ENCODE assay signal across 13 cellular contexts in genomic region chr11:65119670-65119995, GRCh38. TPM values are rescaled to one million over a fixed set of nuclear protein-coding genes. Genes with fewer than 3 reads are reported as not detected.
DNase-seq lines count a peak whose midpoint lies in the region; ATAC-seq and TF ChIP-seq lines count a peak whose summit lies in the region.
"Had no signal": no experiment of that assay in that cellular context is flagged by ENCODE, and none has a peak within 500 bp of the region (broad histone marks: within the 10 kb centered on the region; RNA-seq: fewer than 3 reads in every experiment).

No MANE protein-coding gene starts in this region.

- TF ChIP-seq POLR2A in HCT116 (IDR thresholded peaks at IDR 0.05; ENCODE audit: borderline replicate concordance, extremely low read depth, insufficient read depth, insufficient read length), result no peak

- intact Hi-C loops in CD14-positive monocyte (cut with micrococcal nuclease) (no loop called here), HCT116 (cut with micrococcal nuclease) (loop anchor here (5.0 to 10.0 kb wide), 3 partner anchors 107 to 332 kb away; partner anchors contain the start of genes ARL2 and ATG2A)

- H3K27me3 Mint-ChIP-seq in CD14-positive monocyte (ENCODE audit: low read depth in 3 of 3) (peaks cover 0 to 2% (median 0%) of the 10 kb centered on the region in 3 donors), naive B cell (no peaks in the 10 kb centered on the region)
- H3K27me3 Mint-ChIP-seq in activated T-helper 17 cell treated with anti-CD3 and anti-CD28 coated beads, Interleukin-2, amount 50 U/mL, for 72 hours, result no peaks in the 10 kb centered on the region

- H3K27ac ChIP-seq in HCT116 (ENCODE audit: low read depth, low read length), result no peak overlapping the region
- H3K27ac ChIP-seq: thoracic aorta had no signal

- RAD21 ChIA-PET in HCT116 (lab: Charles Lee; ENCODE audit: low non-redundant PET in 1 of 2, low total read pairs in 2 of 2, uncharacterized antibody in 2 of 2, unreplicated experiment in 2 of 2), result no interaction called here

- no peaks in the 10 kb centered on the region for H3K9me3 ChIP-seq in HCT116 (ENCODE audit: control insufficient read depth in 1 of 2, insufficient read depth in 1 of 2, low read depth in 1 of 2, low read length in 2 of 2)
- H3K9me3 ChIP-seq: breast epithelium, thoracic aorta had no signal

- H3K36me3 ChIP-seq in HCT116 (ENCODE audit: control insufficient read depth in 1 of 2, insufficient read depth in 2 of 2, low read length in 2 of 2), result peaks cover 14 to 50% of the 10 kb centered on the region in 2 experiments
- H3K36me3 ChIP-seq: breast epithelium had no signal

- POLR2A ChIA-PET in HCT116 (lab: Charles Lee), result no interaction called here

- H3K27ac Mint-ChIP-seq in CD14-positive monocyte (peak overlapping the region in 6 of 7 donors; percentile 10 to 100 (median 77)), naive B cell (peak overlapping the region in 5 of 6 donors; percentile 42 to 100 (median 88))
- H3K27ac Mint-ChIP-seq in activated T-helper 17 cell treated with anti-CD3 and anti-CD28 coated beads, Interleukin-2, amount 50 U/mL, for 72 hours, result no peak overlapping the region
- H3K27ac Mint-ChIP-seq: CD8-positive, alpha-beta T cell had no signal

- no TSS peak for BruUV-seq in HCT116 (replicated peaks; lab: Mats Ljungman, UMichigan)

- H4K20me1 ChIP-seq in HCT116 (ENCODE audit: insufficient read depth), result no peaks in the 10 kb centered on the region; the same call in 1 of the 2 replicates

- no peaks in the 10 kb centered on the region for H3K27me3 ChIP-seq in HCT116 (ENCODE audit: insufficient read depth, low read length)
- H3K27me3 ChIP-seq: breast epithelium had no signal

- H2AFZ ChIP-seq in HCT116 (ENCODE audit: low read depth, low read length, poor library complexity, severe bottlenecking), result no peak overlapping the region

- ATAC-seq in HCT116, result no peak
- ATAC-seq in activated T-helper 17 cell treated with anti-CD3 and anti-CD28 coated beads, Interleukin-2, amount 50 U/mL, for 72 hours (replicated peaks), result no peak
- ATAC-seq in naive B cell (ENCODE audit: low read depth in 2 of 2), result no peak
- no peak for ATAC-seq in left lobe of liver
- ATAC-seq: CD8-positive, alpha-beta T cell had no signal

- H3K9ac ChIP-seq in HCT116 (ENCODE audit: low read length), result peak overlapping the region; percentile 93; the same call in 1 of the 2 replicates

- H3K4me1 ChIP-seq in HCT116 (ENCODE audit: control insufficient read depth in 1 of 2, insufficient read depth in 2 of 2, low read length in 2 of 2), result peaks cover 16 to 37% of the 10 kb centered on the region in 2 experiments; a peak in 3 of 4 replicates

- CTCF ChIA-PET in HCT116 (lab: Charles Lee), result interaction anchor here (0.6 kb wide), 1 partner anchor 58 kb away, joined by 3 read pairs; no protein-coding TSS in a partner anchor

- H3K9me3 Mint-ChIP-seq in CD14-positive monocyte, result peaks cover 0 to 2% (median 0%) of the 10 kb centered on the region in 7 donors
- H3K9me3 Mint-ChIP-seq in activated T-helper 17 cell treated with anti-CD3 and anti-CD28 coated beads, Interleukin-2, amount 50 U/mL, for 72 hours, result no peaks in the 10 kb centered on the region
- no peaks in the 10 kb centered on the region for H3K9me3 Mint-ChIP-seq in naive B cell
- H3K9me3 Mint-ChIP-seq: CD8-positive, alpha-beta T cell had no signal

- no peak overlapping the region for H3K4me2 ChIP-seq in HCT116 (ENCODE audit: low read length)

- H3K9me2 ChIP-seq in HCT116 (ENCODE audit: insufficient read depth), result no peaks in the 10 kb centered on the region

- H3K4me3 Mint-ChIP-seq in CD14-positive monocyte, result no peak overlapping the region
- H3K4me3 Mint-ChIP-seq in activated T-helper 17 cell treated with anti-CD3 and anti-CD28 coated beads, Interleukin-2, amount 50 U/mL, for 72 hours, result peak overlapping the region; percentile 99
- H3K4me3 Mint-ChIP-seq in naive B cell, result peak overlapping the region in 4 of 8 donors; percentile 51 to 100 (median 78)

- no peak for DNase-seq in CD14-positive monocyte (ENCODE audit: low spot score)
- no peak for DNase-seq in HCT116 (ENCODE audit: low read depth, low spot score)
- no peak for DNase-seq in naive B cell
- no peak for DNase-seq in GOT3 (lab: John Stamatoyannopoulos, UW)
- no peak for DNase-seq in left lobe of liver (ENCODE audit: low spot score)
- DNase-seq in inferior parietal cortex (ENCODE audit: extremely low spot score), result no peak
- no peak for DNase-seq in SIG-M5 (lab: John Stamatoyannopoulos, UW)
- DNase-seq: CD8-positive, alpha-beta T cell; effector CD8-positive, alpha-beta T cell; NCI-H1092 treated with DMSO at 0.1 percent for 48 hours had no signal

- TF ChIP-seq CTCF in CD14-positive monocyte (IDR thresholded peaks at IDR 0.05) (no peak), HCT116 (IDR thresholded peaks at IDR 0.05 in 2 of 3, conservative IDR thresholded peaks at IDR 0.05 in 1 of 3; ENCODE audit: borderline replicate concordance in 1 of 3, insufficient read depth in 1 of 3, low read depth in 2 of 3, low read length in 2 of 3) (no peak)

- no peak overlapping the region for H3K4me3 ChIP-seq in HCT116 (replicated peaks in 1 of 2; ENCODE audit: low read depth in 1 of 2, low read length in 2 of 2)
- H3K4me3 ChIP-seq: breast epithelium, thoracic aorta had no signal

- no peak for TF ChIP-seq RAD21 in HCT116 (IDR thresholded peaks at IDR 0.05; ENCODE audit: low read depth)

- H3K36me3 Mint-ChIP-seq in CD14-positive monocyte, result peaks cover 43 to 56% of the 10 kb centered on the region in 2 donors
- peaks cover 67% of the 10 kb centered on the region for H3K36me3 Mint-ChIP-seq in activated T-helper 17 cell treated with anti-CD3 and anti-CD28 coated beads, Interleukin-2, amount 50 U/mL, for 72 hours (ENCODE audit: low read depth)
- H3K36me3 Mint-ChIP-seq in naive B cell, result peaks cover 11 to 19% of the 10 kb centered on the region in 2 donors

- H3K79me2 ChIP-seq in HCT116 (ENCODE audit: insufficient read depth, low read length), result peaks cover 74% of the 10 kb centered on the region

- H3K4me1 Mint-ChIP-seq in CD14-positive monocyte, result peaks cover 28% of the 10 kb centered on the region
- H3K4me1 Mint-ChIP-seq in activated T-helper 17 cell treated with anti-CD3 and anti-CD28 coated beads, Interleukin-2, amount 50 U/mL, for 72 hours, result peaks cover 23% of the 10 kb centered on the region
- peaks cover 32 to 82% (median 57%) of the 10 kb centered on the region in 3 donors for H3K4me1 Mint-ChIP-seq in naive B cell

TF ChIP-seq in HCT116, 20 proteins besides CTCF, POLR2A, EP300 and RAD21 (continues in another document):
- TF ChIP-seq ZNF274 (IDR thresholded peaks at IDR 0.05; ENCODE audit: low read depth, low read length) (no peak), ZFX (IDR thresholded peaks at IDR 0.05) (no peak), ATF3 (IDR thresholded peaks at IDR 0.05) (no peak)

RNA-seq across cellular contexts. Expression of gene ZNHIT2, which starts 2.1 kb away (rescaled TPM):
- 1 to 10 TPM; 5.8 to 9.4 TPM for polyA plus RNA-seq in CD14-positive monocyte
- 18.8 TPM for total RNA-seq in HCT116 (2021; ENCODE audit: unreplicated experiment)
- polyA plus RNA-seq in HCT116 (2012), result 9.6 and 13.4 TPM in 2 replicates
- total RNA-seq in activated T-helper 17 cell treated with anti-CD3 and anti-CD28 coated beads, Interleukin-2, amount 50 U/mL, for 72 hours, result 10 to 100 TPM in 1 of 2 donors, 1 to 10 TPM in 1; 6.3 to 10.0 TPM
- polyA plus RNA-seq in naive B cell (ENCODE audit: low read depth in 6 of 6), result 10 to 100 TPM in 4 of 6 donors, 1 to 10 TPM in 2; 6.3 to 16.5 (median 14.1) TPM
- total RNA-seq in left lobe of liver, result 8.8 TPM

RNA-seq across cellular contexts. Expression of gene FAU, which starts 2.3 kb away (rescaled TPM):
- polyA plus RNA-seq in CD14-positive monocyte, result 100 to 1,000 TPM; 668 to 799 TPM
- 1,073 TPM for total RNA-seq in HCT116 (2021; ENCODE audit: unreplicated experiment)
- 1,238 and 1,816 TPM in 2 replicates for polyA plus RNA-seq in HCT116 (2012)
- 100 to 1,000 TPM; 929 to 948 TPM for total RNA-seq in activated T-helper 17 cell treated with anti-CD3 and anti-CD28 coated beads, Interleukin-2, amount 50 U/mL, for 72 hours
- 1,000 to 10,000 TPM; 1,024 to 1,586 (median 1,385) TPM for polyA plus RNA-seq in naive B cell (ENCODE audit: low read depth in 6 of 6)
- total RNA-seq in left lobe of liver, result 430 TPM

RNA-seq across cellular contexts. Expression of gene MRPL49, which starts 2.5 kb away (rescaled TPM):
- polyA plus RNA-seq in CD14-positive monocyte, result 10 to 100 TPM; 32.7 to 33.9 TPM
- total RNA-seq in HCT116 (2021; ENCODE audit: unreplicated experiment), result 77.5 TPM
- 44.6 and 50.8 TPM in 2 replicates for polyA plus RNA-seq in HCT116 (2012)
- total RNA-seq in activated T-helper 17 cell treated with anti-CD3 and anti-CD28 coated beads, Interleukin-2, amount 50 U/mL, for 72 hours, result 10 to 100 TPM; 61.7 to 87.7 TPM
- 100 to 1,000 TPM in 3 of 6 donors, 10 to 100 TPM in 3; 68.8 to 111 (median 102) TPM for polyA plus RNA-seq in naive B cell (ENCODE audit: low read depth in 6 of 6)
- 31.3 TPM for total RNA-seq in left lobe of liver

RNA-seq across cellular contexts. Expression of gene TM7SF2, which starts 8.0 kb away (rescaled TPM):
- polyA plus RNA-seq in CD14-positive monocyte (1 to 10 TPM; 1.8 TPM), naive B cell (ENCODE audit: low read depth in 6 of 6) (10 to 100 TPM; 11.6 to 18.4 (median 15.0) TPM)
- total RNA-seq in HCT116 (2021; ENCODE audit: unreplicated experiment) (52.9 TPM), left lobe of liver (97.6 TPM)
- polyA plus RNA-seq in HCT116 (2012), result 38.9 and 41.5 TPM in 2 replicates
- 10 to 100 TPM; 19.7 to 20.1 TPM for total RNA-seq in activated T-helper 17 cell treated with anti-CD3 and anti-CD28 coated beads, Interleukin-2, amount 50 U/mL, for 72 hours

RNA-seq across cellular contexts. Expression of gene SYVN1, which starts 14.7 kb away (rescaled TPM):
- polyA plus RNA-seq in CD14-positive monocyte (1 to 10 TPM; 3.5 to 6.4 TPM), naive B cell (ENCODE audit: low read depth in 6 of 6) (10 to 100 TPM; 21.4 to 86.9 (median 43.5) TPM)
- total RNA-seq in HCT116 (2021; ENCODE audit: unreplicated experiment) (45.9 TPM), left lobe of liver (110 TPM)
- polyA plus RNA-seq in HCT116 (2012), result 52.2 and 77.2 TPM in 2 replicates
- 10 to 100 TPM; 28.9 to 30.8 TPM for total RNA-seq in activated T-helper 17 cell treated with anti-CD3 and anti-CD28 coated beads, Interleukin-2, amount 50 U/mL, for 72 hours
